Comparison of ENCODE assay signal across 11 cellular contexts in genomic region chr17:8159032-8159400, GRCh38. TPM values are rescaled to one million over a fixed set of nuclear protein-coding genes. Genes with fewer than 3 reads are reported as not detected.
DNase-seq lines count a peak whose midpoint lies in the region; ATAC-seq, FAIRE-seq and TF ChIP-seq lines count a peak whose summit lies in the region.
"Had no signal": no experiment of that assay in that cellular context is flagged by ENCODE, and none has a peak within 500 bp of the region (broad histone marks: within the 10 kb centered on the region; RNA-seq: fewer than 3 reads in every experiment).

No MANE protein-coding gene starts in this region.

- H3K36me3 ChIP-seq in heart right ventricle, result peaks cover 0 to 34% (median 17%) of the 10 kb centered on the region in 9 donors
- H3K36me3 ChIP-seq in astrocyte (ENCODE audit: insufficient read depth, low read length), result peaks cover 11% of the 10 kb centered on the region
- no peaks in the 10 kb centered on the region for H3K36me3 ChIP-seq in uterus

- no peaks in the 10 kb centered on the region for H3K27me3 Mint-ChIP-seq in astrocyte (ENCODE audit: low read depth, unreplicated experiment)
- peaks cover 2% of the 10 kb centered on the region for H3K27me3 Mint-ChIP-seq in neural crest cell (ENCODE audit: low read depth)

- ATAC-seq in heart right ventricle (no peak), left cardiac atrium (no peak), HG03196 (IDR thresholded peaks at IDR 0.05; ENCODE audit: unreplicated experiment) (no peak), HG02938 (IDR thresholded peaks at IDR 0.05; ENCODE audit: unreplicated experiment) (no peak)

- H3K4me3 Mint-ChIP-seq in astrocyte (ENCODE audit: unreplicated experiment) (no peak overlapping the region), neural crest cell (peak overlapping the region; percentile 93)

- peak overlapping the region in 1 of 10 donors; percentile 2 for H3K4me3 ChIP-seq in heart right ventricle
- H3K4me3 ChIP-seq in astrocyte (ENCODE audit: insufficient read depth, low read depth, low read length), result no peak overlapping the region
- H3K4me3 ChIP-seq in uterus, result no peak overlapping the region
- H3K4me3 ChIP-seq: SJCRH30 had no signal

- peak overlapping the region; percentile 36 for H3K27ac Mint-ChIP-seq in astrocyte (ENCODE audit: unreplicated experiment)
- H3K27ac Mint-ChIP-seq in neural crest cell (ENCODE audit: unreplicated experiment), result no peak overlapping the region

- H3K27me3 ChIP-seq in heart right ventricle (no peaks in the 10 kb centered on the region), astrocyte (ENCODE audit: insufficient read depth, low read length) (no peaks in the 10 kb centered on the region), uterus (no peaks in the 10 kb centered on the region)
- H3K27me3 ChIP-seq: SJCRH30 had no signal

- no peaks in the 10 kb centered on the region for H3K9me3 ChIP-seq in heart right ventricle
- H3K9me3 ChIP-seq in astrocyte (ENCODE audit: insufficient read depth, low read depth, low read length), result no peaks in the 10 kb centered on the region
- no peaks in the 10 kb centered on the region for H3K9me3 ChIP-seq in uterus
- H3K9me3 ChIP-seq: SJCRH30 had no signal

- H3K4me2 ChIP-seq in astrocyte (ENCODE audit: low read length), result no peak overlapping the region

- no peak overlapping the region for H3K9ac ChIP-seq in astrocyte (ENCODE audit: low read length)

- peaks cover 37% of the 10 kb centered on the region for H4K20me1 ChIP-seq in astrocyte (ENCODE audit: insufficient read depth, low read length)

- no peak overlapping the region for H2AFZ ChIP-seq in astrocyte (ENCODE audit: low read depth, low read length)

- no peak for TF ChIP-seq CTCF in heart right ventricle (IDR thresholded peaks at IDR 0.05)
- TF ChIP-seq CTCF in astrocyte (IDR thresholded peaks at IDR 0.05; ENCODE audit: insufficient read depth, low read depth, low read length), result no peak
- TF ChIP-seq CTCF in neural crest cell (conservative IDR thresholded peaks at IDR 0.05), result no peak
- no peak for TF ChIP-seq CTCF in uterus (IDR thresholded peaks at IDR 0.05)

- TF ChIP-seq POLR2A in uterus (IDR thresholded peaks at IDR 0.05), result no peak

- no peaks in the 10 kb centered on the region for H3K9me3 Mint-ChIP-seq in astrocyte (ENCODE audit: unreplicated experiment)
- H3K9me3 Mint-ChIP-seq in neural crest cell, result no peaks in the 10 kb centered on the region

- peaks cover 2% of the 10 kb centered on the region for H3K36me3 Mint-ChIP-seq in astrocyte (ENCODE audit: low read depth, unreplicated experiment)
- H3K36me3 Mint-ChIP-seq in neural crest cell (ENCODE audit: low read depth), result peaks cover 12% of the 10 kb centered on the region

- H3K27ac ChIP-seq in heart right ventricle (peak overlapping the region in 9 of 10 donors; percentile 52 to 99 (median 97)), astrocyte (ENCODE audit: low read depth, low read length) (no peak overlapping the region), uterus (peak overlapping the region; percentile 99 to 100)
- H3K27ac ChIP-seq: SJCRH30 had no signal

- FAIRE-seq in astrocyte (lab: Jason Lieb, UNC), result no peak
- FAIRE-seq: bronchial epithelial cell had no signal

- peaks cover 34% of the 10 kb centered on the region for H3K79me2 ChIP-seq in astrocyte (ENCODE audit: insufficient read depth, low read length)

- WGBS in heart right ventricle, 2 donors, result 60% methylated on average over 3 of the region's 3 CpGs

- H3K4me1 Mint-ChIP-seq in astrocyte (ENCODE audit: low read depth, unreplicated experiment), result peaks cover 27% of the 10 kb centered on the region
- peaks cover 35% of the 10 kb centered on the region for H3K4me1 Mint-ChIP-seq in neural crest cell

- intact Hi-C loops in heart right ventricle (cut with DNase I), result loop anchor here in 4 of 10 donors (2.0 to 10.0 kb wide), 5 partner anchors 20 to 324 kb away; partner anchors contain the start of genes CYB5D1 (in 1 of the 4), HES7 (in 1 of the 4), KDM6B (in 1 of the 4) and NAA38 (in 1 of the 4)
- intact Hi-C loops in left cardiac atrium (cut with DNase I), result loop anchor here in 1 of 2 donors (5.0 kb wide), 1 partner anchor 37 kb away; the partner anchor contains the start of gene HES7
- intact Hi-C loops in uterus (cut with DNase I; ENCODE audit: low total_unique reads), result no loop called here

- DNase-seq in heart right ventricle (no peak), left cardiac atrium (no peak), astrocyte (ENCODE audit: low read depth) (no peak), neural crest cell (ENCODE audit: low read depth, low spot score) (no peak), uterus (peak in 1 of 2 donors; percentile 19), 8988T (no peak)

- H3K4me1 ChIP-seq in heart right ventricle (peaks cover 23 to 85% (median 50%) of the 10 kb centered on the region in 9 donors), astrocyte (ENCODE audit: insufficient read depth, low read length) (peaks cover 52% of the 10 kb centered on the region), uterus (peaks cover 7 to 16% of the 10 kb centered on the region in 2 donors)

RNA-seq across cellular contexts. Expression of gene VAMP2, which starts 3.7 kb away (rescaled TPM):
- total RNA-seq in heart right ventricle, result 10 to 100 TPM; 46.8 to 67.8 (median 62.7) TPM
- 10 to 100 TPM; 49.0 to 54.3 TPM for polyA plus RNA-seq in heart right ventricle
- 10 to 100 TPM; 59.1 to 72.3 TPM for total RNA-seq in left cardiac atrium
- 28.0 and 31.3 TPM in 2 replicates for total RNA-seq in astrocyte
- 47.2 and 49.7 TPM in 2 replicates for total RNA-seq in neural crest cell
- 100 to 1,000 TPM in 1 of 4 donors, 10 to 100 TPM in 2, 1 to 10 TPM in 1; 6.7 to 150 (median 14.1) TPM for total RNA-seq in uterus

RNA-seq across cellular contexts. Expression of gene PER1, which starts 6.8 kb away (rescaled TPM):
- 100 to 1,000 TPM in 6 of 10 donors, 10 to 100 TPM in 4; 37.4 to 154 (median 112) TPM for total RNA-seq in heart right ventricle
- 100 to 1,000 TPM; 112 to 135 TPM for polyA plus RNA-seq in heart right ventricle
- total RNA-seq in left cardiac atrium, result 100 to 1,000 TPM; 125 to 134 TPM
- 17.0 and 18.1 TPM in 2 replicates for total RNA-seq in astrocyte
- total RNA-seq in neural crest cell, result 38.3 and 51.6 TPM in 2 replicates
- total RNA-seq in uterus, result 100 to 1,000 TPM in 3 of 4 donors, 10 to 100 TPM in 1; 20.0 to 396 (median 163) TPM

RNA-seq across cellular contexts. Expression of gene TMEM107, which starts 17.2 kb away (rescaled TPM):
- total RNA-seq in heart right ventricle (10 to 100 TPM in 1 of 10 donors, 1 to 10 TPM in 9; 5.2 to 15.2 (median 7.3) TPM), left cardiac atrium (1 to 10 TPM; 6.8 to 8.0 TPM), astrocyte (9.4 and 10.1 TPM in 2 replicates), neural crest cell (41.4 and 45.7 TPM in 2 replicates), uterus (10 to 100 TPM in 3 of 4 donors, under 1 TPM in 1; 0.77 to 42.6 (median 25.1) TPM)
- polyA plus RNA-seq in heart right ventricle, result 1 to 10 TPM; 4.5 to 7.8 TPM

RNA-seq across cellular contexts. Expression of gene BORCS6, which starts 31.0 kb away (rescaled TPM):
- total RNA-seq in heart right ventricle (1 to 10 TPM; 5.3 to 9.4 (median 7.7) TPM), left cardiac atrium (1 to 10 TPM; 5.8 to 8.9 TPM), astrocyte (5.7 and 6.6 TPM in 2 replicates), neural crest cell (5.5 and 5.6 TPM in 2 replicates), uterus (1 to 10 TPM in 3 of 4 donors, under 1 TPM in 1; under 0.01 to 9.0 (median 6.1) TPM)
- polyA plus RNA-seq in heart right ventricle, result 10 to 100 TPM in 1 of 2 donors, 1 to 10 TPM in 1; 4.2 to 13.8 TPM

RNA-seq across cellular contexts. Expression of gene HES7, which starts 35.1 kb away (rescaled TPM):
- under 1 TPM in 5 of 10 donors, not detected in 5; 0.17 to 0.52 (median 0.38) TPM for total RNA-seq in heart right ventricle
- 1 to 10 TPM in 1 of 2 donors, under 1 TPM in 1; 0.91 to 1.5 TPM for polyA plus RNA-seq in heart right ventricle
- total RNA-seq in left cardiac atrium, result under 1 TPM; 0.38 to 0.47 TPM
- 0.64 and 1.0 TPM in 2 replicates for total RNA-seq in astrocyte
- total RNA-seq in neural crest cell, result 0.41 and 0.56 TPM in 2 replicates
- under 1 TPM in 1 of 4 donors, not detected in 3; 0.61 TPM for total RNA-seq in uterus
- polyA plus RNA-seq: BJ had no signal
